Comparison of ENCODE assay signal across 2 cellular contexts in genomic region chr15:28919201-28919627, GRCh38.
TF ChIP-seq lines count a peak whose summit lies in the region.

No MANE protein-coding gene starts in this region.

TF ChIP-seq in WTC11, 78 proteins besides CTCF, POLR2A, EP300 and RAD21 (continued from another document):
- TF ChIP-seq, protein P1, sequence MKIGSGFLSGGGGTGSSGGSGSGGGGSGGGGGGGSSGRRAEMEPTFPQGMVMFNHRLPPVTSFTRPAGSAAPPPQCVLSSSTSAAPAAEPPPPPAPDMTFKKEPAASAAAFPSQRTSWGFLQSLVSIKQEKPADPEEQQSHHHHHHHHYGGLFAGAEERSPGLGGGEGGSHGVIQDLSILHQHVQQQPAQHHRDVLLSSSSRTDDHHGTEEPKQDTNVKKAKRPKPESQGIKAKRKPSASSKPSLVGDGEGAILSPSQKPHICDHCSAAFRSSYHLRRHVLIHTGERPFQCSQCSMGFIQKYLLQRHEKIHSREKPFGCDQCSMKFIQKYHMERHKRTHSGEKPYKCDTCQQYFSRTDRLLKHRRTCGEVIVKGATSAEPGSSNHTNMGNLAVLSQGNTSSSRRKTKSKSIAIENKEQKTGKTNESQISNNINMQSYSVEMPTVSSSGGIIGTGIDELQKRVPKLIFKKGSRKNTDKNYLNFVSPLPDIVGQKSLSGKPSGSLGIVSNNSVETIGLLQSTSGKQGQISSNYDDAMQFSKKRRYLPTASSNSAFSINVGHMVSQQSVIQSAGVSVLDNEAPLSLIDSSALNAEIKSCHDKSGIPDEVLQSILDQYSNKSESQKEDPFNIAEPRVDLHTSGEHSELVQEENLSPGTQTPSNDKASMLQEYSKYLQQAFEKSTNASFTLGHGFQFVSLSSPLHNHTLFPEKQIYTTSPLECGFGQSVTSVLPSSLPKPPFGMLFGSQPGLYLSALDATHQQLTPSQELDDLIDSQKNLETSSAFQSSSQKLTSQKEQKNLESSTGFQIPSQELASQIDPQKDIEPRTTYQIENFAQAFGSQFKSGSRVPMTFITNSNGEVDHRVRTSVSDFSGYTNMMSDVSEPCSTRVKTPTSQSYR (CRISPR knock-in tag; IDR thresholded peaks at IDR 0.05): no peak

TF ChIP-seq in H1, 55 proteins besides CTCF, POLR2A, EP300 and RAD21 (continued from another document):
- TF ChIP-seq, protein P2, sequence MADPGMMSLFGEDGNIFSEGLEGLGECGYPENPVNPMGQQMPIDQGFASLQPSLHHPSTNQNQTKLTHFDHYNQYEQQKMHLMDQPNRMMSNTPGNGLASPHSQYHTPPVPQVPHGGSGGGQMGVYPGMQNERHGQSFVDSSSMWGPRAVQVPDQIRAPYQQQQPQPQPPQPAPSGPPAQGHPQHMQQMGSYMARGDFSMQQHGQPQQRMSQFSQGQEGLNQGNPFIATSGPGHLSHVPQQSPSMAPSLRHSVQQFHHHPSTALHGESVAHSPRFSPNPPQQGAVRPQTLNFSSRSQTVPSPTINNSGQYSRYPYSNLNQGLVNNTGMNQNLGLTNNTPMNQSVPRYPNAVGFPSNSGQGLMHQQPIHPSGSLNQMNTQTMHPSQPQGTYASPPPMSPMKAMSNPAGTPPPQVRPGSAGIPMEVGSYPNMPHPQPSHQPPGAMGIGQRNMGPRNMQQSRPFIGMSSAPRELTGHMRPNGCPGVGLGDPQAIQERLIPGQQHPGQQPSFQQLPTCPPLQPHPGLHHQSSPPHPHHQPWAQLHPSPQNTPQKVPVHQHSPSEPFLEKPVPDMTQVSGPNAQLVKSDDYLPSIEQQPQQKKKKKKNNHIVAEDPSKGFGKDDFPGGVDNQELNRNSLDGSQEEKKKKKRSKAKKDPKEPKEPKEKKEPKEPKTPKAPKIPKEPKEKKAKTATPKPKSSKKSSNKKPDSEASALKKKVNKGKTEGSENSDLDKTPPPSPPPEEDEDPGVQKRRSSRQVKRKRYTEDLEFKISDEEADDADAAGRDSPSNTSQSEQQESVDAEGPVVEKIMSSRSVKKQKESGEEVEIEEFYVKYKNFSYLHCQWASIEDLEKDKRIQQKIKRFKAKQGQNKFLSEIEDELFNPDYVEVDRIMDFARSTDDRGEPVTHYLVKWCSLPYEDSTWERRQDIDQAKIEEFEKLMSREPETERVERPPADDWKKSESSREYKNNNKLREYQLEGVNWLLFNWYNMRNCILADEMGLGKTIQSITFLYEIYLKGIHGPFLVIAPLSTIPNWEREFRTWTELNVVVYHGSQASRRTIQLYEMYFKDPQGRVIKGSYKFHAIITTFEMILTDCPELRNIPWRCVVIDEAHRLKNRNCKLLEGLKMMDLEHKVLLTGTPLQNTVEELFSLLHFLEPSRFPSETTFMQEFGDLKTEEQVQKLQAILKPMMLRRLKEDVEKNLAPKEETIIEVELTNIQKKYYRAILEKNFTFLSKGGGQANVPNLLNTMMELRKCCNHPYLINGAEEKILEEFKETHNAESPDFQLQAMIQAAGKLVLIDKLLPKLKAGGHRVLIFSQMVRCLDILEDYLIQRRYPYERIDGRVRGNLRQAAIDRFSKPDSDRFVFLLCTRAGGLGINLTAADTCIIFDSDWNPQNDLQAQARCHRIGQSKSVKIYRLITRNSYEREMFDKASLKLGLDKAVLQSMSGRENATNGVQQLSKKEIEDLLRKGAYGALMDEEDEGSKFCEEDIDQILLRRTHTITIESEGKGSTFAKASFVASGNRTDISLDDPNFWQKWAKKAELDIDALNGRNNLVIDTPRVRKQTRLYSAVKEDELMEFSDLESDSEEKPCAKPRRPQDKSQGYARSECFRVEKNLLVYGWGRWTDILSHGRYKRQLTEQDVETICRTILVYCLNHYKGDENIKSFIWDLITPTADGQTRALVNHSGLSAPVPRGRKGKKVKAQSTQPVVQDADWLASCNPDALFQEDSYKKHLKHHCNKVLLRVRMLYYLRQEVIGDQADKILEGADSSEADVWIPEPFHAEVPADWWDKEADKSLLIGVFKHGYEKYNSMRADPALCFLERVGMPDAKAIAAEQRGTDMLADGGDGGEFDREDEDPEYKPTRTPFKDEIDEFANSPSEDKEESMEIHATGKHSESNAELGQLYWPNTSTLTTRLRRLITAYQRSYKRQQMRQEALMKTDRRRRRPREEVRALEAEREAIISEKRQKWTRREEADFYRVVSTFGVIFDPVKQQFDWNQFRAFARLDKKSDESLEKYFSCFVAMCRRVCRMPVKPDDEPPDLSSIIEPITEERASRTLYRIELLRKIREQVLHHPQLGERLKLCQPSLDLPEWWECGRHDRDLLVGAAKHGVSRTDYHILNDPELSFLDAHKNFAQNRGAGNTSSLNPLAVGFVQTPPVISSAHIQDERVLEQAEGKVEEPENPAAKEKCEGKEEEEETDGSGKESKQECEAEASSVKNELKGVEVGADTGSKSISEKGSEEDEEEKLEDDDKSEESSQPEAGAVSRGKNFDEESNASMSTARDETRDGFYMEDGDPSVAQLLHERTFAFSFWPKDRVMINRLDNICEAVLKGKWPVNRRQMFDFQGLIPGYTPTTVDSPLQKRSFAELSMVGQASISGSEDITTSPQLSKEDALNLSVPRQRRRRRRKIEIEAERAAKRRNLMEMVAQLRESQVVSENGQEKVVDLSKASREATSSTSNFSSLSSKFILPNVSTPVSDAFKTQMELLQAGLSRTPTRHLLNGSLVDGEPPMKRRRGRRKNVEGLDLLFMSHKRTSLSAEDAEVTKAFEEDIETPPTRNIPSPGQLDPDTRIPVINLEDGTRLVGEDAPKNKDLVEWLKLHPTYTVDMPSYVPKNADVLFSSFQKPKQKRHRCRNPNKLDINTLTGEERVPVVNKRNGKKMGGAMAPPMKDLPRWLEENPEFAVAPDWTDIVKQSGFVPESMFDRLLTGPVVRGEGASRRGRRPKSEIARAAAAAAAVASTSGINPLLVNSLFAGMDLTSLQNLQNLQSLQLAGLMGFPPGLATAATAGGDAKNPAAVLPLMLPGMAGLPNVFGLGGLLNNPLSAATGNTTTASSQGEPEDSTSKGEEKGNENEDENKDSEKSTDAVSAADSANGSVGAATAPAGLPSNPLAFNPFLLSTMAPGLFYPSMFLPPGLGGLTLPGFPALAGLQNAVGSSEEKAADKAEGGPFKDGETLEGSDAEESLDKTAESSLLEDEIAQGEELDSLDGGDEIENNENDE (IDR thresholded peaks at IDR 0.05; ENCODE audit: insufficient replicate concordance, low read length): no peak
- no peak for TF ChIP-seq KDM1A (IDR thresholded peaks at IDR 0.05; ENCODE audit: borderline replicate concordance, low read length)
- TF ChIP-seq NANOG (IDR thresholded peaks at IDR 0.05; ENCODE audit: insufficient read depth, low read depth, low read length, poor library complexity, severe bottlenecking): no peak
- no peak for TF ChIP-seq E2F6 (IDR thresholded peaks at IDR 0.05)
- TF ChIP-seq TAF7 (optimal IDR thresholded peaks at IDR 0.05; ENCODE audit: borderline replicate concordance, low read depth, low read length): no peak
- TF ChIP-seq RFX5 (IDR thresholded peaks at IDR 0.05; ENCODE audit: borderline replicate concordance, low read depth, low read length): no peak
- no peak for TF ChIP-seq MAFK (IDR thresholded peaks at IDR 0.05; ENCODE audit: low read depth, low read length)
TF ChIP-seq in H1: peak in this region for 0.
